ENCODE assay signal across 8 cellular contexts in the genomic region with DNA sequence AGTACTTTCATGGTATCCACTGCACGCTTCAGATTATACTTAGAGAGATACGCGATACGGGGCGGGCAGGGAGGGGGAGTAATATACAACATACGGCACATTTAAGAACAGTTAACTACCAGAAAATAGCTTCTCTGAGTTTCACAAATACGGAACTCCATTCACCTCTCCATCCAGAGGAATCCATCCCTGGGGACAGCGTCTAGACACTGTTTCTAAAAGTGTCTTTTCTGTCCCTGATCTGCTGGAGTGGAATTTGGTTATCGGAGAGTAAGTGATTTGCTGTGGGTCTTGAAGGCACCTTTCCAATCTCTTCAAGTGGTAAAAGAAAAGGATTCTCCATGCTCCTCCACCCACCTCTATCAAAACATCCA. TPM values are rescaled to one million over a fixed set of nuclear protein-coding genes. Genes with fewer than 3 reads are reported as not detected.
DNase-seq lines count a peak whose midpoint lies in the region; ATAC-seq and TF ChIP-seq lines count a peak whose summit lies in the region.

No MANE protein-coding gene starts in this region.

- peaks cover 31 to 34% (median 33%) of the 10 kb centered on the region in 3 donors for H3K4me1 Mint-ChIP-seq in T-cell

- H3K27ac ChIP-seq in osteoblast (ENCODE audit: low read depth, low read length), result peak overlapping the region; percentile 90

- in situ Hi-C loops in GM13976 (cut with MboI; ENCODE audit: low sequenced_read_pairs, unreplicated experiment), result no loop called here

- peaks cover 20% of the 10 kb centered on the region for H3K4me1 ChIP-seq in osteoblast (ENCODE audit: insufficient read depth, low read length)

- H3K4me2 ChIP-seq in osteoblast (ENCODE audit: insufficient read depth, low read length), result peak overlapping the region; percentile 98

- H3K79me2 ChIP-seq in osteoblast (ENCODE audit: insufficient read depth, low read length), result peaks cover 52% of the 10 kb centered on the region

- H3K27ac Mint-ChIP-seq in T-cell, result peak overlapping the region; percentile 85 to 87

- H3K4me3 ChIP-seq in AG10803 (ENCODE audit: low read length) (peak overlapping the region; percentile 92), fibroblast of mammary gland (ENCODE audit: control insufficient read depth, low read depth, low read length) (peak overlapping the region; percentile 74), osteoblast (ENCODE audit: insufficient read depth, low read length) (peak overlapping the region; percentile 97)

- DNase-seq in AG10803 (ENCODE audit: low read depth) (no peak), T-cell (peak in 5 of 34 experiments; percentile 0 to 8 (median 6)), fibroblast of mammary gland (ENCODE audit: low read depth) (peak; percentile 14), osteoblast (ENCODE audit: insufficient read length, low spot score, missing footprints) (peak; percentile 35), GM13976 (ENCODE audit: low spot score) (no peak)

- H3K36me3 ChIP-seq in osteoblast (ENCODE audit: insufficient read depth, low read length), result peaks cover 17% of the 10 kb centered on the region

- peaks cover 16% of the 10 kb centered on the region for H3K36me3 Mint-ChIP-seq in T-cell

- TF ChIP-seq POLR2A in GM18505 (IDR thresholded peaks at IDR 0.05; ENCODE audit: borderline replicate concordance, extremely low read depth, insufficient read depth, insufficient read length), result no peak

- CTCF ChIA-PET in T-cell (lab: Charles Lee), result no interaction called here

- H3K9me3 Mint-ChIP-seq in T-cell, result no peaks in the 10 kb centered on the region

- H3K27me3 ChIP-seq in osteoblast (ENCODE audit: insufficient read depth, low read length), result no peaks in the 10 kb centered on the region

- no peak for TF ChIP-seq CTCF in AG10803 (conservative IDR thresholded peaks at IDR 0.05; ENCODE audit: low read length)
- no peak for TF ChIP-seq CTCF in fibroblast of mammary gland (conservative IDR thresholded peaks at IDR 0.05; ENCODE audit: control insufficient read depth, insufficient read depth, low read depth, low read length)
- no peak for TF ChIP-seq CTCF in osteoblast (IDR thresholded peaks at IDR 0.05; ENCODE audit: extremely low read depth, low read depth, low read length)
- TF ChIP-seq CTCF in GM13976 (IDR thresholded peaks at IDR 0.05; ENCODE audit: borderline replicate concordance, control extremely low read depth, extremely low read depth, insufficient read depth, missing control alignments), result no peak

- H4K20me1 ChIP-seq in osteoblast (ENCODE audit: insufficient read depth, low read length), result peaks cover 12% of the 10 kb centered on the region

- H2AFZ ChIP-seq in osteoblast (ENCODE audit: low read length), result peak overlapping the region; percentile 92

- H3K4me3 Mint-ChIP-seq in T-cell, result peak overlapping the region; percentile 92 to 98 (median 96)

- no peaks in the 10 kb centered on the region for H3K27me3 Mint-ChIP-seq in T-cell

- peak; percentile 8 for ATAC-seq in GM21526 (IDR thresholded peaks at IDR 0.05; ENCODE audit: low FRiP score, unreplicated experiment)
- no peak for ATAC-seq in T-cell (replicated peaks in 1 of 4)
- ATAC-seq in HG03196 (IDR thresholded peaks at IDR 0.05; ENCODE audit: unreplicated experiment), result no peak
- no peak for ATAC-seq in GM18505 (IDR thresholded peaks at IDR 0.05; ENCODE audit: unreplicated experiment)

- POLR2A ChIA-PET in T-cell (lab: Charles Lee), result interaction anchor here in 1 of 2 donors (0.6 to 1.2 kb wide), 2 partner anchors 26 to 1504 kb away, joined by 3 to 4 read pairs; no protein-coding TSS in a partner anchor

- no peaks in the 10 kb centered on the region for H3K9me3 ChIP-seq in osteoblast (ENCODE audit: low read depth, low read length)

RNA-seq across cellular contexts. Expression of gene SLC35F5, which starts 0.8 kb away (rescaled TPM):
- total RNA-seq in T-cell, result 10 to 100 TPM; 19.5 to 37.0 (median 23.3) TPM
- 239 and 245 TPM in 2 replicates for total RNA-seq in osteoblast

Comparison
In these comparisons a context has a peak if more than half of its experiments do, and no peak if none do; other contexts are left out.
1. DNase-seq: peak in fibroblast of mammary gland (single experiment) and osteoblast (single experiment); none in AG10803 (single experiment) and GM13976 (single experiment).
2. Peak in every context shown above with its lines, with median percentiles within 50 percentile points of each other: H3K4me3 ChIP-seq.